In genomic region chr4:175790067-175790466, GRCh38 we compare ENCODE assay signal across 20 cellular contexts. TPM values are rescaled to one million over a fixed set of nuclear protein-coding genes. Genes with fewer than 3 reads are reported as not detected.
"Had no signal": no experiment of that assay in that cellular context is flagged by ENCODE, and none has a peak within 500 bp of the region (broad histone marks: within the 10 kb centered on the region; RNA-seq: fewer than 3 reads in every experiment).

No MANE protein-coding gene starts in this region.

- ATAC-seq: activated naive CD8-positive, alpha-beta T cell treated with anti-CD3 and anti-CD28 coated beads, Interleukin-2, amount 50 U/mL, for 24 hours; left colon; lower lobe of right lung; natural killer cell; stimulated activated memory B cell treated with anti-CD40 and anti-IgM and Interleukin-4, amounts not matched to agents 10 μg/mL and 1 μg/mL and 100 μg/mL, for 72 hours had no signal

- H3K27me3 ChIP-seq: hepatocyte, spleen, upper lobe of left lung had no signal

- H3K36me3 Mint-ChIP-seq: activated naive CD4-positive, alpha-beta T cell treated with anti-CD3 and anti-CD28 coated beads, Interleukin-2, amount 10 ng/mL, durations not matched to agents 7 days and 5 days; natural killer cell; stimulated activated memory B cell treated with anti-CD40 and anti-IgM and Interleukin-4, amounts not matched to agents 10 μg/mL and 1 μg/mL and 100 μg/mL, for 72 hours had no signal

- H3K36me3 ChIP-seq: lower lobe of right lung, spleen, thoracic aorta, upper lobe of left lung had no signal

- H3K27ac Mint-ChIP-seq: activated naive CD4-positive, alpha-beta T cell treated with anti-CD3 and anti-CD28 coated beads, Interleukin-2, amount 10 ng/mL, durations not matched to agents 7 days and 5 days; activated naive CD8-positive, alpha-beta T cell treated with anti-CD3 and anti-CD28 coated beads, Interleukin-2, amount 50 U/mL, for 24 hours; dendritic cell treated with granulocyte-macrophage colony-stimulating factor and Interleukin-4, amounts not matched to agents 40 ng/mL and 50 ng/mL, for 4 days; natural killer cell; stimulated activated memory B cell treated with anti-CD40 and anti-IgM and Interleukin-4, amounts not matched to agents 10 μg/mL and 1 μg/mL and 100 μg/mL, for 72 hours had no signal

- H3K4me3 ChIP-seq: hepatocyte, lower lobe of right lung, spleen, thoracic aorta, upper lobe of left lung had no signal

- H3K4me1 ChIP-seq: lower lobe of right lung, spleen, upper lobe of left lung had no signal

- H3K9me3 Mint-ChIP-seq: activated naive CD4-positive, alpha-beta T cell treated with anti-CD3 and anti-CD28 coated beads, Interleukin-2, amount 10 ng/mL, durations not matched to agents 7 days and 5 days; activated naive CD8-positive, alpha-beta T cell treated with anti-CD3 and anti-CD28 coated beads, Interleukin-2, amount 50 U/mL, for 24 hours; dendritic cell treated with granulocyte-macrophage colony-stimulating factor and Interleukin-4, amounts not matched to agents 40 ng/mL and 50 ng/mL, for 4 days; stimulated activated memory B cell treated with anti-CD40 and anti-IgM and Interleukin-4, amounts not matched to agents 10 μg/mL and 1 μg/mL and 100 μg/mL, for 72 hours had no signal

- H3K4me2 ChIP-seq: hepatocyte had no signal

- H3K79me2 ChIP-seq: hepatocyte had no signal

- H3K4me1 Mint-ChIP-seq: activated naive CD4-positive, alpha-beta T cell treated with anti-CD3 and anti-CD28 coated beads, Interleukin-2, amount 10 ng/mL, durations not matched to agents 7 days and 5 days; activated naive CD8-positive, alpha-beta T cell treated with anti-CD3 and anti-CD28 coated beads, Interleukin-2, amount 50 U/mL, for 24 hours; natural killer cell; stimulated activated memory B cell treated with anti-CD40 and anti-IgM and Interleukin-4, amounts not matched to agents 10 μg/mL and 1 μg/mL and 100 μg/mL, for 72 hours had no signal

- DNase-seq: activated CD4-positive, alpha-beta T cell treated with anti-CD3 and anti-CD28 coated beads, Interleukin-2, amount 50 U/mL, for 1 hour; activated CD4-positive, CD25-positive, alpha-beta regulatory T cell treated with anti-CD3 and anti-CD28 coated beads, Interleukin-2, amount 50 U/mL, for 72 hours; activated CD8-positive, alpha-beta memory T cell treated with anti-CD3 and anti-CD28 coated beads, Interleukin-2, amount 50 U/mL, for 48 hours; activated effector memory CD4-positive, alpha-beta T cell treated with Interleukin-2 at 50 U/mL for 16 hours; activated naive CD4-positive, alpha-beta T cell treated with anti-CD3 and anti-CD28 coated beads, Interleukin-2, amount 10 ng/mL, durations not matched to agents 7 days and 5 days; activated naive CD8-positive, alpha-beta T cell treated with anti-CD3 and anti-CD28 coated beads, Interleukin-2, amount 50 U/mL, for 24 hours; activated T-cell treated with anti-CD3 and anti-CD28 coated beads, Interleukin-2, amount 50 U/mL, for 48 hours; effector memory CD4-positive, alpha-beta T cell; left colon; lower lobe of right lung; natural killer cell; nucleus accumbens; spleen; stimulated activated CD4-positive, alpha-beta T cell treated with anti-CD3 and anti-CD28 coated beads, Interleukin-4, amount 100 ng/mL, for 4 hours; upper lobe of left lung had no signal

- H3K27ac ChIP-seq: hepatocyte, lower lobe of right lung, spleen, thoracic aorta, upper lobe of left lung had no signal

- H3K27me3 Mint-ChIP-seq: activated naive CD4-positive, alpha-beta T cell treated with anti-CD3 and anti-CD28 coated beads, Interleukin-2, amount 10 ng/mL, durations not matched to agents 7 days and 5 days; dendritic cell treated with granulocyte-macrophage colony-stimulating factor and Interleukin-4, amounts not matched to agents 40 ng/mL and 50 ng/mL, for 4 days; stimulated activated memory B cell treated with anti-CD40 and anti-IgM and Interleukin-4, amounts not matched to agents 10 μg/mL and 1 μg/mL and 100 μg/mL, for 72 hours had no signal

- H3K4me3 Mint-ChIP-seq: activated naive CD4-positive, alpha-beta T cell treated with anti-CD3 and anti-CD28 coated beads, Interleukin-2, amount 10 ng/mL, durations not matched to agents 7 days and 5 days; activated naive CD8-positive, alpha-beta T cell treated with anti-CD3 and anti-CD28 coated beads, Interleukin-2, amount 50 U/mL, for 24 hours; dendritic cell treated with granulocyte-macrophage colony-stimulating factor and Interleukin-4, amounts not matched to agents 40 ng/mL and 50 ng/mL, for 4 days; natural killer cell; stimulated activated memory B cell treated with anti-CD40 and anti-IgM and Interleukin-4, amounts not matched to agents 10 μg/mL and 1 μg/mL and 100 μg/mL, for 72 hours had no signal

RNA-seq across cellular contexts. Expression of gene GPM6A, which starts 22.0 kb away (rescaled TPM):
- total RNA-seq: fibroblast of villous mesenchyme, natural killer cell had no signal
